ENCODE assay signal across 17 cellular contexts in the genomic region with DNA sequence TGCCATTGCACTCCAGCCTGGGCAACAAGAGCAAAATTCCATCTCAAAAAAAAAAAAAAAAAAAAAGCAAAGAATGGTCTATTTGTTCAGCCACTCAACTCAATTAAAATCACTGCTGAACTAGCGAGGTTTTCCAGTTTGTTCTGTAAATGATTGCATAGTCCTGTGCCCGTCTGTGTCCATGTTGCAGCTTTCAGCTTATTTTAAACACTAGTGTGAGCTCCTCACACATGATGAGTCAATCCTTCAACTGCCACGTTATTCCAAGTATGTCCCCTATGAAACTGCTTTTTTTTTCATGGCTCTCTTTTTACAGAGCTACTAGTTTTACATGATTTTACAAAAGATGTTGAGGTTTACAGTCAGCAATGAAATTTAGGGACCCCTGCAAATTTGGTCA. TPM values are rescaled to one million over a fixed set of nuclear protein-coding genes. Genes with fewer than 3 reads are reported as not detected.
DNase-seq lines count a peak whose midpoint lies in the region; ATAC-seq and TF ChIP-seq lines count a peak whose summit lies in the region.
"Had no signal": no experiment of that assay in that cellular context is flagged by ENCODE, and none has a peak within 500 bp of the region (broad histone marks: within the 10 kb centered on the region; RNA-seq: fewer than 3 reads in every experiment).

No MANE protein-coding gene starts in this region.

- H3K27ac ChIP-seq in lower lobe of right lung = no peak overlapping the region
- H3K27ac ChIP-seq: epithelial cell of prostate had no signal

- H3K4me3 Mint-ChIP-seq in endothelial cell (ENCODE audit: unreplicated experiment) = peak overlapping the region; percentile 47
- H3K4me3 Mint-ChIP-seq: activated T-cell treated with anti-CD3 and anti-CD28 coated beads, Interleukin-2, amount 50 U/mL, for 4 hours; naive thymus-derived CD8-positive, alpha-beta T cell had no signal

- H3K36me3 Mint-ChIP-seq in endothelial cell (ENCODE audit: low read depth, unreplicated experiment) = peaks cover 30% of the 10 kb centered on the region

- peak overlapping the region; percentile 52 for H3K27ac Mint-ChIP-seq in endothelial cell (ENCODE audit: unreplicated experiment)

- DNase-seq in AG08396 (ENCODE audit: low spot score) (peak; percentile 65), LNCaP clone FGC (ENCODE audit: low read depth) (peak; percentile 30), endothelial cell (ENCODE audit: low spot score) (no peak), lower lobe of right lung (no peak), SK-N-DZ (ENCODE audit: low spot score) (no peak), NCI-H345 (lab: John Stamatoyannopoulos, UW) (no peak)
- no peak for DNase-seq in activated T-cell treated with anti-CD3 and anti-CD28 coated beads, Interleukin-2, amount 50 U/mL, for 1 hour
- DNase-seq: activated CD4-positive, CD25-positive, alpha-beta regulatory T cell; activated T-cell treated with anti-CD3 and anti-CD28 coated beads, Interleukin-2, amount 50 U/mL, for 4 hours; BE2C; GDM1; naive thymus-derived CD8-positive, alpha-beta T cell; NCI-H1436 treated with DMSO at 0.1 percent for 48 hours; NCI-H526 treated with DMSO at 0.1 percent for 48 hours; SHP77 treated with DMSO at 0.1 percent for 48 hours had no signal

- TF ChIP-seq CTCF in LNCaP clone FGC (IDR thresholded peaks at IDR 0.05; ENCODE audit: control insufficient read depth, extremely low read depth, insufficient read depth) = no peak
- no peak for TF ChIP-seq CTCF in endothelial cell (IDR thresholded peaks at IDR 0.05; ENCODE audit: unreplicated experiment)
- no peak for TF ChIP-seq CTCF in lower lobe of right lung (IDR thresholded peaks at IDR 0.05)

- intact Hi-C loops in lower lobe of right lung (cut with DNase I) = no loop called here

- H3K4me1 ChIP-seq in lower lobe of right lung = peaks cover 5% of the 10 kb centered on the region
- H3K4me1 ChIP-seq: BE2C had no signal

- H3K4me3 ChIP-seq in LNCaP clone FGC (ENCODE audit: low read depth, low read length) (no peak overlapping the region), lower lobe of right lung (no peak overlapping the region)

- ATAC-seq in lower lobe of right lung = peak; percentile 57 to 86
- ATAC-seq in GM21825 (IDR thresholded peaks at IDR 0.05; ENCODE audit: unreplicated experiment) = no peak
- ATAC-seq: activated T-cell treated with anti-CD3 and anti-CD28 coated beads, Interleukin-2, amount 50 U/mL, for 4 hours; naive thymus-derived CD8-positive, alpha-beta T cell had no signal

- H3K9me3 ChIP-seq in lower lobe of right lung = no peaks in the 10 kb centered on the region
- H3K9me3 ChIP-seq: BE2C had no signal

- H3K9me3 Mint-ChIP-seq in endothelial cell (ENCODE audit: unreplicated experiment) = no peaks in the 10 kb centered on the region
- H3K9me3 Mint-ChIP-seq: activated T-cell treated with anti-CD3 and anti-CD28 coated beads, Interleukin-2, amount 50 U/mL, for 4 hours; naive thymus-derived CD8-positive, alpha-beta T cell had no signal

- H3K27me3 ChIP-seq in lower lobe of right lung (ENCODE audit: low read depth) = no peaks in the 10 kb centered on the region
- H3K27me3 ChIP-seq: BE2C had no signal

- peaks cover 79% of the 10 kb centered on the region for H3K36me3 ChIP-seq in lower lobe of right lung

- no peaks in the 10 kb centered on the region for H3K27me3 Mint-ChIP-seq in endothelial cell (ENCODE audit: unreplicated experiment)
- H3K27me3 Mint-ChIP-seq: naive thymus-derived CD8-positive, alpha-beta T cell had no signal

- H3K4me1 Mint-ChIP-seq in endothelial cell (ENCODE audit: unreplicated experiment) = peaks cover 5% of the 10 kb centered on the region

RNA-seq across cellular contexts. Expression of gene SUGP2, which starts 12.2 kb away (rescaled TPM):
- total RNA-seq in endothelial cell (ENCODE audit: unreplicated experiment) (109 TPM), lower lobe of right lung (72.6 TPM)
- 68.3 and 76.8 TPM in 2 replicates for polyA plus RNA-seq in SK-N-DZ (2014; cell fraction: cytosol; rRNA removed)
- polyA plus RNA-seq in SK-N-DZ (2014; cell fraction: nucleus; rRNA removed) = 121 and 167 TPM in 2 replicates

RNA-seq across cellular contexts. Expression of gene ARMC6, which starts 12.3 kb away (rescaled TPM):
- 25.9 TPM for total RNA-seq in endothelial cell (ENCODE audit: unreplicated experiment)
- total RNA-seq in lower lobe of right lung = 20.2 TPM
- polyA plus RNA-seq in SK-N-DZ (2014; cell fraction: cytosol; rRNA removed) = 103 and 108 TPM in 2 replicates
- 67.7 and 80.2 TPM in 2 replicates for polyA plus RNA-seq in SK-N-DZ (2014; cell fraction: nucleus; rRNA removed)

RNA-seq across cellular contexts. Expression of gene SLC25A42, which starts 42.7 kb away (rescaled TPM):
- total RNA-seq in endothelial cell (ENCODE audit: unreplicated experiment) = 7.5 TPM
- total RNA-seq in lower lobe of right lung = 16.3 TPM
- polyA plus RNA-seq in SK-N-DZ (2014; cell fraction: cytosol; rRNA removed) = 7.0 and 10.3 TPM in 2 replicates
- 10.6 and 17.8 TPM in 2 replicates for polyA plus RNA-seq in SK-N-DZ (2014; cell fraction: nucleus; rRNA removed)

Comparison
In these comparisons a context has a peak if more than half of its experiments do, and no peak if none do; other contexts are left out.
1. DNase-seq: peak in AG08396 (single experiment) and LNCaP clone FGC (single experiment); none in endothelial cell (single experiment), lower lobe of right lung (single experiment), SK-N-DZ (single experiment), activated T-cell treated with anti-CD3 and anti-CD28 coated beads, Interleukin-2, amount 50 U/mL, for 1 hour (single experiment) and NCI-H345 (single experiment).